Comparison of ENCODE assay signal across 13 cellular contexts in genomic region chr3:48596676-48597407, GRCh38. TPM values are rescaled to one million over a fixed set of nuclear protein-coding genes. Genes with fewer than 3 reads are reported as not detected.
A peak's percentile ranks its signal among the peaks of the same experiment; 100 is the strongest.
DNase-seq lines count a peak whose midpoint lies in the region; ATAC-seq, FAIRE-seq and TF ChIP-seq lines count a peak whose summit lies in the region.
"Had no signal": no experiment of that assay in that cellular context is flagged by ENCODE, and none has a peak within 500 bp of the region (broad histone marks: within the 10 kb centered on the region; RNA-seq: fewer than 3 reads in every experiment).

No MANE protein-coding gene starts in this region.

- no peak overlapping the region for H3K4me3 Mint-ChIP-seq in stimulated activated naive CD8-positive, alpha-beta T cell treated with anti-CD3 and anti-CD28 coated beads, Interleukin-15, amount 100 ng/mL, for 72 hours
- H3K4me3 Mint-ChIP-seq: activated B cell treated with CpG ODN at 0.5 μM for 24 hours, immature natural killer cell had no signal

- DNase-seq in stimulated activated naive CD8-positive, alpha-beta T cell treated with anti-CD3 and anti-CD28 coated beads, Interleukin-15, amount 100 ng/mL, for 72 hours = no peak
- DNase-seq in stimulated activated naive CD8-positive, alpha-beta T cell treated with anti-CD3 and anti-CD28 coated beads, Interleukin-15, Interleukin-2, amounts not matched to agents 100 U/mL and 50 U/mL, for 24 hours = no peak
- DNase-seq in HepG2 (ENCODE audit: low spot score) (no peak), vagina (ENCODE audit: extremely low spot score in 2 of 2) (no peak), KBM-7 (no peak)
- DNase-seq: activated B cell treated with CpG ODN at 0.5 μM for 24 hours; activated effector memory CD4-positive, alpha-beta T cell treated with anti-CD3 and anti-CD28 coated beads, Interleukin-2, amount 50 U/mL, for 16 hours; AML-193; effector CD8-positive, alpha-beta T cell; immature natural killer cell; NCI-H146; ovary had no signal

- CTCF ChIA-PET in HepG2 (lab: Yijun Ruan, JAX; ENCODE audit: low intra/inter-chr PET ratio, low total read pairs) = no interaction called here

- in situ Hi-C loops in HepG2 (cut with HindIII; ENCODE audit: extremely low pct_ligation_motif_present, low pct_unique_long_range_greater_than_20kb) = no loop called here
- in situ Hi-C loops in KBM-7 (cut with MboI; ENCODE audit: low pct_unique_long_range_greater_than_20kb, low sequenced_read_pairs) = no loop called here

- no peak overlapping the region for H3K4me2 ChIP-seq in HepG2 (ENCODE audit: low read depth, low read length)

- FAIRE-seq in HepG2 (lab: Jason Lieb, UNC) = no peak

- H4K20me1 ChIP-seq in HepG2 (ENCODE audit: insufficient read depth, low read length) = 0 out of 2 replicates have a peak, but pooled peaks cover 8% of the 10 kb centered on the region

- TF ChIP-seq CTCF in HepG2 (CRISPR knock-in tag; IDR thresholded peaks at IDR 0.05) (no peak), vagina (IDR thresholded peaks at IDR 0.05) (no peak)

- H3K27me3 ChIP-seq in HepG2 (ENCODE audit: control insufficient read depth in 1 of 2, insufficient read depth in 2 of 2, low read length in 2 of 2) (no peaks in the 10 kb centered on the region), vagina (no peaks in the 10 kb centered on the region)
- H3K27me3 ChIP-seq: ovary had no signal

- peak in 1 of 2 experiments; percentile 30; a peak in 1 of 4 replicates for TF ChIP-seq POLR2A in HepG2 (IDR thresholded peaks at IDR 0.05; ENCODE audit: insufficient read depth in 1 of 2, low read depth in 2 of 2, low read length in 2 of 2)
- TF ChIP-seq POLR2A in vagina (IDR thresholded peaks at IDR 0.05) = no peak

- peaks cover 35% of the 10 kb centered on the region for H3K4me1 ChIP-seq in HepG2 (ENCODE audit: insufficient read depth, low read length)
- H3K4me1 ChIP-seq in vagina = peaks cover 85% of the 10 kb centered on the region

- H3K9me3 Mint-ChIP-seq in stimulated activated naive CD8-positive, alpha-beta T cell treated with anti-CD3 and anti-CD28 coated beads, Interleukin-15, amount 100 ng/mL, for 72 hours = no peaks in the 10 kb centered on the region
- H3K9me3 Mint-ChIP-seq: activated B cell treated with CpG ODN at 0.5 μM for 24 hours, immature natural killer cell had no signal

- no TSS peak for BruUV-seq in HepG2 (replicated peaks; lab: Mats Ljungman, UMichigan)

- H3K27me3 Mint-ChIP-seq in stimulated activated naive CD8-positive, alpha-beta T cell treated with anti-CD3 and anti-CD28 coated beads, Interleukin-15, amount 100 ng/mL, for 72 hours = peaks cover 47% of the 10 kb centered on the region

- no peaks in the 10 kb centered on the region for H3K9me3 ChIP-seq in HepG2 (ENCODE audit: low read length)
- H3K9me3 ChIP-seq in vagina = no peaks in the 10 kb centered on the region
- H3K9me3 ChIP-seq: ovary had no signal

- H3K27ac ChIP-seq in HepG2 (ENCODE audit: extremely low read length, insufficient read depth, low read length) (peak overlapping the region; percentile 0), vagina (peak overlapping the region; percentile 94)

- POLR2A ChIA-PET in HepG2 (lab: Yijun Ruan, JAX) = interaction anchor here (1.0 to 3.3 kb wide), 6 partner anchors 13 to 65 kb away, joined by 3 to 11 read pairs (median 4); partner anchors contain the start of genes SLC26A6 and UQCRC1

- no peak overlapping the region for H3K9ac ChIP-seq in HepG2 (ENCODE audit: insufficient read depth, low read depth, low read length)

- H3K79me2 ChIP-seq in HepG2 (ENCODE audit: insufficient read depth, low read length) = no peaks in the 10 kb centered on the region

- TF ChIP-seq RAD21 in HepG2 (CRISPR knock-in tag; IDR thresholded peaks at IDR 0.05) = no peak

- TF ChIP-seq EP300 in HepG2 (IDR thresholded peaks at IDR 0.05; ENCODE audit: low read depth in 2 of 2, low read length in 2 of 2) = no peak
- no peak for TF ChIP-seq EP300 in HepG2 (CRISPR knock-in tag; IDR thresholded peaks at IDR 0.05; ENCODE audit: borderline replicate concordance)

- ATAC-seq in stimulated activated naive CD8-positive, alpha-beta T cell treated with anti-CD3 and anti-CD28 coated beads, Interleukin-15, amount 100 ng/mL, for 72 hours = peak; percentile 9
- ATAC-seq in stimulated activated naive CD8-positive, alpha-beta T cell treated with anti-CD3 and anti-CD28 coated beads, Interleukin-15, Interleukin-2, amounts not matched to agents 100 U/mL and 50 U/mL, for 24 hours = no peak
- ATAC-seq in HepG2 (peak; percentile 8; the same call in 1 of the 3 replicates), GM21723 (IDR thresholded peaks at IDR 0.05; ENCODE audit: unreplicated experiment) (no peak)

- H2AFZ ChIP-seq in HepG2 (ENCODE audit: low read length) = no peak overlapping the region

- H3K27ac Mint-ChIP-seq in stimulated activated naive CD8-positive, alpha-beta T cell treated with anti-CD3 and anti-CD28 coated beads, Interleukin-15, amount 100 ng/mL, for 72 hours = peak overlapping the region in 1 of 2 donors; percentile 21
- H3K27ac Mint-ChIP-seq: activated B cell treated with CpG ODN at 0.5 μM for 24 hours had no signal

- H3K4me1 Mint-ChIP-seq in stimulated activated naive CD8-positive, alpha-beta T cell treated with anti-CD3 and anti-CD28 coated beads, Interleukin-15, amount 100 ng/mL, for 72 hours = peaks cover 17% of the 10 kb centered on the region
- H3K4me1 Mint-ChIP-seq: immature natural killer cell had no signal

- intact Hi-C loops in HepG2 (cut with micrococcal nuclease; ENCODE audit: unreplicated experiment) = no loop called here
- intact Hi-C loops in vagina (cut with DNase I) = no loop called here

- 88% methylated on average over 7 of the region's 8 CpGs for WGBS in HepG2 (ENCODE audit: low lambda C conversion rate)

- H3K4me3 ChIP-seq in HepG2 (replicated peaks in 1 of 3; ENCODE audit: insufficient read depth in 1 of 3, low read depth in 2 of 3, low read length in 3 of 3) = no peak overlapping the region
- no peak overlapping the region for H3K4me3 ChIP-seq in vagina
- H3K4me3 ChIP-seq: ovary had no signal

- H3K36me3 ChIP-seq in HepG2 (replicated peaks in 1 of 2; ENCODE audit: control insufficient read depth in 1 of 2, insufficient read depth in 2 of 2, low read length in 2 of 2) = peaks cover 27 to 42% of the 10 kb centered on the region in 2 experiments; a peak in 4 of 5 replicates
- H3K36me3 ChIP-seq in vagina = peaks cover 0 to 37% of the 10 kb centered on the region in 2 donors
- H3K36me3 ChIP-seq: ovary had no signal

RNA-seq across cellular contexts. Expression of gene COL7A1, which starts 1.7 kb away (rescaled TPM):
- total RNA-seq in HepG2 (2016; rRNA removed; fragmentation: Illumina TruSeq; extraction: Trizol) = 0.55 and 2.7 TPM in 2 replicates
- total RNA-seq in HepG2 (2016; cell fraction: cytosol; rRNA removed; fragmentation: Illumina TruSeq; extraction: Trizol; ENCODE audit: low read depth) = 0.09 and 0.30 TPM in 2 replicates
- total RNA-seq in HepG2 (2016; cell fraction: insoluble cytoplasmic fraction; rRNA removed; fragmentation: Illumina TruSeq; extraction: Trizol) = 0.46 and 3.8 TPM in 2 replicates
- total RNA-seq in HepG2 (2016; cell fraction: membrane; rRNA removed; fragmentation: Illumina TruSeq; extraction: Trizol) = 0.40 and 0.41 TPM in 2 replicates
- total RNA-seq in HepG2 (2016; cell fraction: nucleus; rRNA removed; fragmentation: Illumina TruSeq; extraction: Trizol) = 3.5 and 6.0 TPM in 2 replicates
- 11.7 and 18.1 TPM in 2 replicates for polyA plus RNA-seq in HepG2 (2011; rRNA removed)
- polyA plus RNA-seq in HepG2 (2011; cell fraction: cytosol; rRNA removed) = 1.7 and 1.9 TPM in 2 replicates
- polyA plus RNA-seq in HepG2 (2011; cell fraction: nucleus; rRNA removed) = 238 and 263 TPM in 2 replicates
- 19.3 and 24.8 TPM in 2 replicates for polyA plus RNA-seq in HepG2 (2012)
- 0.10 TPM in 1 of 2 replicates, not detected in the other for polyA plus RNA-seq in HepG2 (2016; cell fraction: cytosol; fragmentation: Illumina TruSeq; extraction: Trizol; ENCODE audit: low read depth)
- polyA plus RNA-seq in HepG2 (2016; cell fraction: insoluble cytoplasmic fraction; fragmentation: Illumina TruSeq; extraction: Trizol; ENCODE audit: low read depth) = 0.54 and 0.62 TPM in 2 replicates
- polyA plus RNA-seq in HepG2 (2016; cell fraction: membrane; fragmentation: Illumina TruSeq; extraction: Trizol; ENCODE audit: low read depth) = 0.23 and 0.29 TPM in 2 replicates
- 20.6 and 20.8 TPM in 2 replicates for polyA plus RNA-seq in HepG2 (2016; cell fraction: nucleus; fragmentation: Illumina TruSeq; extraction: Trizol; ENCODE audit: insufficient read depth, low read depth)
- 7.3 and 44.5 TPM in 2 replicates for polyA minus RNA-seq in HepG2 (2011; rRNA and poly(A)+ RNA removed; ENCODE audit: low replicate concordance)
- polyA minus RNA-seq in HepG2 (2011; cell fraction: cytosol; rRNA and poly(A)+ RNA removed) = 1.4 and 2.4 TPM in 2 replicates
- 12.9 and 14.3 TPM in 2 replicates for polyA minus RNA-seq in HepG2 (2011; cell fraction: nucleus; rRNA and poly(A)+ RNA removed)
- total RNA-seq in vagina = 148 TPM
- polyA plus RNA-seq: immature natural killer cell had no signal

RNA-seq across cellular contexts. Expression of gene UQCRC1, which starts 12.6 kb away (rescaled TPM):
- total RNA-seq in HepG2 (2016; rRNA removed; fragmentation: Illumina TruSeq; extraction: Trizol) (273 and 316 TPM in 2 replicates), vagina (190 TPM)
- total RNA-seq in HepG2 (2016; cell fraction: cytosol; rRNA removed; fragmentation: Illumina TruSeq; extraction: Trizol; ENCODE audit: low read depth) = 111 and 125 TPM in 2 replicates
- 277 and 308 TPM in 2 replicates for total RNA-seq in HepG2 (2016; cell fraction: insoluble cytoplasmic fraction; rRNA removed; fragmentation: Illumina TruSeq; extraction: Trizol)
- total RNA-seq in HepG2 (2016; cell fraction: membrane; rRNA removed; fragmentation: Illumina TruSeq; extraction: Trizol) = 130 and 146 TPM in 2 replicates
- 180 and 194 TPM in 2 replicates for total RNA-seq in HepG2 (2016; cell fraction: nucleus; rRNA removed; fragmentation: Illumina TruSeq; extraction: Trizol)
- 680 and 772 TPM in 2 replicates for polyA plus RNA-seq in HepG2 (2011; rRNA removed)
- 928 and 1,184 TPM in 2 replicates for polyA plus RNA-seq in HepG2 (2011; cell fraction: cytosol; rRNA removed)
- 761 and 810 TPM in 2 replicates for polyA plus RNA-seq in HepG2 (2011; cell fraction: nucleus; rRNA removed)
- polyA plus RNA-seq in HepG2 (2012) = 354 and 462 TPM in 2 replicates
- polyA plus RNA-seq in HepG2 (2016; cell fraction: cytosol; fragmentation: Illumina TruSeq; extraction: Trizol; ENCODE audit: low read depth) = 101 and 102 TPM in 2 replicates
- 253 and 261 TPM in 2 replicates for polyA plus RNA-seq in HepG2 (2016; cell fraction: insoluble cytoplasmic fraction; fragmentation: Illumina TruSeq; extraction: Trizol; ENCODE audit: low read depth)
- 99.7 and 108 TPM in 2 replicates for polyA plus RNA-seq in HepG2 (2016; cell fraction: membrane; fragmentation: Illumina TruSeq; extraction: Trizol; ENCODE audit: low read depth)
- 230 and 250 TPM in 2 replicates for polyA plus RNA-seq in HepG2 (2016; cell fraction: nucleus; fragmentation: Illumina TruSeq; extraction: Trizol; ENCODE audit: insufficient read depth, low read depth)
- 1,601 and 2,541 TPM in 2 replicates for polyA minus RNA-seq in HepG2 (2011; rRNA and poly(A)+ RNA removed; ENCODE audit: low replicate concordance)
- 429 and 449 TPM in 2 replicates for polyA minus RNA-seq in HepG2 (2011; cell fraction: cytosol; rRNA and poly(A)+ RNA removed)
- polyA minus RNA-seq in HepG2 (2011; cell fraction: nucleus; rRNA and poly(A)+ RNA removed) = 214 and 290 TPM in 2 replicates

RNA-seq across cellular contexts. Expression of gene TMEM89, which starts 24.7 kb away (rescaled TPM):
- total RNA-seq in HepG2 (2016; rRNA removed; fragmentation: Illumina TruSeq; extraction: Trizol) = 0.31 TPM in 1 of 2 replicates, not detected in the other
- not detected in 2 replicates for total RNA-seq in HepG2 (2016; cell fraction: cytosol; rRNA removed; fragmentation: Illumina TruSeq; extraction: Trizol; ENCODE audit: low read depth)
- total RNA-seq in HepG2 (2016; cell fraction: insoluble cytoplasmic fraction; rRNA removed; fragmentation: Illumina TruSeq; extraction: Trizol) = 0.32 TPM in 1 of 2 replicates, not detected in the other
- total RNA-seq in HepG2 (2016; cell fraction: membrane; rRNA removed; fragmentation: Illumina TruSeq; extraction: Trizol) = not detected in 2 replicates
- total RNA-seq in HepG2 (2016; cell fraction: nucleus; rRNA removed; fragmentation: Illumina TruSeq; extraction: Trizol) = not detected in 2 replicates
- 0.30 and 0.59 TPM in 2 replicates for polyA plus RNA-seq in HepG2 (2011; rRNA removed)
- not detected in 2 replicates for polyA plus RNA-seq in HepG2 (2011; cell fraction: cytosol; rRNA removed)
- 2.5 and 4.9 TPM in 2 replicates for polyA plus RNA-seq in HepG2 (2011; cell fraction: nucleus; rRNA removed)
- 0.25 and 0.27 TPM in 2 replicates for polyA plus RNA-seq in HepG2 (2012)
- not detected in 2 replicates for polyA plus RNA-seq in HepG2 (2016; cell fraction: cytosol; fragmentation: Illumina TruSeq; extraction: Trizol; ENCODE audit: low read depth)
- not detected in 2 replicates for polyA plus RNA-seq in HepG2 (2016; cell fraction: insoluble cytoplasmic fraction; fragmentation: Illumina TruSeq; extraction: Trizol; ENCODE audit: low read depth)
- not detected in 2 replicates for polyA plus RNA-seq in HepG2 (2016; cell fraction: membrane; fragmentation: Illumina TruSeq; extraction: Trizol; ENCODE audit: low read depth)
- polyA plus RNA-seq in HepG2 (2016; cell fraction: nucleus; fragmentation: Illumina TruSeq; extraction: Trizol; ENCODE audit: insufficient read depth, low read depth) = not detected in 2 replicates
- polyA minus RNA-seq in HepG2 (2011; rRNA and poly(A)+ RNA removed; ENCODE audit: low replicate concordance) = 0.68 TPM in 1 of 2 replicates, not detected in the other
- polyA minus RNA-seq in HepG2 (2011; cell fraction: cytosol; rRNA and poly(A)+ RNA removed) = not detected in 2 replicates
- 1.1 and 2.4 TPM in 2 replicates for polyA minus RNA-seq in HepG2 (2011; cell fraction: nucleus; rRNA and poly(A)+ RNA removed)
- not detected for total RNA-seq in vagina
- total RNA-seq: activated B cell treated with CpG ODN at 0.5 μM for 24 hours, ovary had no signal
- polyA plus RNA-seq: immature natural killer cell, ovary had no signal

RNA-seq across cellular contexts. Expression of gene UCN2, which starts 33.3 kb away (rescaled TPM):
- total RNA-seq in HepG2 (2016; rRNA removed; fragmentation: Illumina TruSeq; extraction: Trizol) (0.07 and 0.13 TPM in 2 replicates), vagina (5.2 TPM)
- total RNA-seq in HepG2 (2016; cell fraction: cytosol; rRNA removed; fragmentation: Illumina TruSeq; extraction: Trizol; ENCODE audit: low read depth) = not detected in 2 replicates
- 0.11 TPM in 1 of 2 replicates, not detected in the other for total RNA-seq in HepG2 (2016; cell fraction: insoluble cytoplasmic fraction; rRNA removed; fragmentation: Illumina TruSeq; extraction: Trizol)
- total RNA-seq in HepG2 (2016; cell fraction: membrane; rRNA removed; fragmentation: Illumina TruSeq; extraction: Trizol) = 0.10 TPM in 1 of 2 replicates, not detected in the other
- 0.31 and 0.43 TPM in 2 replicates for total RNA-seq in HepG2 (2016; cell fraction: nucleus; rRNA removed; fragmentation: Illumina TruSeq; extraction: Trizol)
- polyA plus RNA-seq in HepG2 (2011; rRNA removed) = 1.5 and 2.3 TPM in 2 replicates
- polyA plus RNA-seq in HepG2 (2011; cell fraction: cytosol; rRNA removed) = 0.71 and 0.87 TPM in 2 replicates
- 21.5 and 24.3 TPM in 2 replicates for polyA plus RNA-seq in HepG2 (2011; cell fraction: nucleus; rRNA removed)
- 0.99 and 2.0 TPM in 2 replicates for polyA plus RNA-seq in HepG2 (2012)
- polyA plus RNA-seq in HepG2 (2016; cell fraction: cytosol; fragmentation: Illumina TruSeq; extraction: Trizol; ENCODE audit: low read depth) = 0.09 TPM in 1 of 2 replicates, not detected in the other
- not detected in 2 replicates for polyA plus RNA-seq in HepG2 (2016; cell fraction: insoluble cytoplasmic fraction; fragmentation: Illumina TruSeq; extraction: Trizol; ENCODE audit: low read depth)
- not detected in 2 replicates for polyA plus RNA-seq in HepG2 (2016; cell fraction: membrane; fragmentation: Illumina TruSeq; extraction: Trizol; ENCODE audit: low read depth)
- polyA plus RNA-seq in HepG2 (2016; cell fraction: nucleus; fragmentation: Illumina TruSeq; extraction: Trizol; ENCODE audit: insufficient read depth, low read depth) = 0.70 and 1.8 TPM in 2 replicates
- 1.2 and 2.9 TPM in 2 replicates for polyA minus RNA-seq in HepG2 (2011; rRNA and poly(A)+ RNA removed; ENCODE audit: low replicate concordance)
- not detected in 2 replicates for polyA minus RNA-seq in HepG2 (2011; cell fraction: cytosol; rRNA and poly(A)+ RNA removed)
- polyA minus RNA-seq in HepG2 (2011; cell fraction: nucleus; rRNA and poly(A)+ RNA removed) = 2.1 and 2.2 TPM in 2 replicates
- total RNA-seq: activated B cell treated with CpG ODN at 0.5 μM for 24 hours had no signal
- polyA plus RNA-seq: immature natural killer cell had no signal

RNA-seq across cellular contexts. Expression of gene SLC26A6, which starts 38.4 kb away (rescaled TPM):
- total RNA-seq in HepG2 (2016; rRNA removed; fragmentation: Illumina TruSeq; extraction: Trizol) (10.3 and 40.7 TPM in 2 replicates), vagina (35.1 TPM)
- 8.0 and 8.2 TPM in 2 replicates for total RNA-seq in HepG2 (2016; cell fraction: cytosol; rRNA removed; fragmentation: Illumina TruSeq; extraction: Trizol; ENCODE audit: low read depth)
- total RNA-seq in HepG2 (2016; cell fraction: insoluble cytoplasmic fraction; rRNA removed; fragmentation: Illumina TruSeq; extraction: Trizol) = 9.6 and 38.5 TPM in 2 replicates
- 8.3 and 9.4 TPM in 2 replicates for total RNA-seq in HepG2 (2016; cell fraction: membrane; rRNA removed; fragmentation: Illumina TruSeq; extraction: Trizol)
- total RNA-seq in HepG2 (2016; cell fraction: nucleus; rRNA removed; fragmentation: Illumina TruSeq; extraction: Trizol) = 50.7 and 62.0 TPM in 2 replicates
- polyA plus RNA-seq in HepG2 (2011; rRNA removed) = 184 and 298 TPM in 2 replicates
- polyA plus RNA-seq in HepG2 (2011; cell fraction: cytosol; rRNA removed) = 90.8 and 93.6 TPM in 2 replicates
- 3,075 and 3,281 TPM in 2 replicates for polyA plus RNA-seq in HepG2 (2011; cell fraction: nucleus; rRNA removed)
- 163 and 233 TPM in 2 replicates for polyA plus RNA-seq in HepG2 (2012)
- 3.5 and 4.6 TPM in 2 replicates for polyA plus RNA-seq in HepG2 (2016; cell fraction: cytosol; fragmentation: Illumina TruSeq; extraction: Trizol; ENCODE audit: low read depth)
- 6.7 and 9.8 TPM in 2 replicates for polyA plus RNA-seq in HepG2 (2016; cell fraction: insoluble cytoplasmic fraction; fragmentation: Illumina TruSeq; extraction: Trizol; ENCODE audit: low read depth)
- polyA plus RNA-seq in HepG2 (2016; cell fraction: membrane; fragmentation: Illumina TruSeq; extraction: Trizol; ENCODE audit: low read depth) = 4.9 and 6.2 TPM in 2 replicates
- 133 and 147 TPM in 2 replicates for polyA plus RNA-seq in HepG2 (2016; cell fraction: nucleus; fragmentation: Illumina TruSeq; extraction: Trizol; ENCODE audit: insufficient read depth, low read depth)
- polyA minus RNA-seq in HepG2 (2011; rRNA and poly(A)+ RNA removed; ENCODE audit: low replicate concordance) = 56.2 and 422 TPM in 2 replicates
- polyA minus RNA-seq in HepG2 (2011; cell fraction: cytosol; rRNA and poly(A)+ RNA removed) = 79.8 and 100 TPM in 2 replicates
- polyA minus RNA-seq in HepG2 (2011; cell fraction: nucleus; rRNA and poly(A)+ RNA removed) = 459 and 526 TPM in 2 replicates

Comparison
In these comparisons a context has a peak if more than half of its experiments do, and no peak if none do; other contexts are left out.
1. ATAC-seq: peak in stimulated activated naive CD8-positive, alpha-beta T cell treated with anti-CD3 and anti-CD28 coated beads, Interleukin-15, amount 100 ng/mL, for 72 hours (single experiment) and HepG2 (single experiment); none in stimulated activated naive CD8-positive, alpha-beta T cell treated with anti-CD3 and anti-CD28 coated beads, Interleukin-15, Interleukin-2, amounts not matched to agents 100 U/mL and 50 U/mL, for 24 hours (single experiment) and GM21723 (single experiment).
2. RNA of gene COL7A1, which starts 1.7 kb away (total RNA-seq): 148 TPM in vagina (single experiment); 0.09 to 6.0 TPM in HepG2; every median in the first group is over 10 times any median in the second.